ENCODE assay signal across 3 cellular contexts in genomic region chr14:91534059-91534458, GRCh38. TPM values are rescaled to one million over a fixed set of nuclear protein-coding genes. Genes with fewer than 3 reads are reported as not detected.
DNase-seq lines count a peak whose midpoint lies in the region; ATAC-seq, FAIRE-seq and TF ChIP-seq lines count a peak whose summit lies in the region.
"Not testable (repeated sequence)": the region's sequence is repeated elsewhere in the genome, so short reads cannot be mapped to it uniquely, and the experiment has no call there.

No MANE protein-coding gene starts in this region.

- not testable (repeated sequence) for H3K79me2 ChIP-seq in K562 (ENCODE audit: control insufficient read depth, insufficient read depth, low read length)

- not testable (repeated sequence) for H3K4me2 ChIP-seq in K562 (ENCODE audit: insufficient read depth, low read length)

- H3K27ac ChIP-seq in C4-2B: peak overlapping the region; percentile 37; the same call in 1 of the 2 replicates
- not testable (repeated sequence) for H3K27ac ChIP-seq in HEK293 (ENCODE audit: extremely low read depth, low read depth, low read length); K562 (ENCODE audit: extremely low read depth, low read depth, low read length)

- 0% methylated on average over 5 of the region's 5 CpGs for WGBS in K562 (ENCODE audit: insufficient coverage, low coverage, missing lambda C conversion rate)

- not testable (repeated sequence) for H2AFZ ChIP-seq in K562 (ENCODE audit: low read depth, low read length)

- not testable (repeated sequence) for H3K9me3 ChIP-seq in HEK293 (ENCODE audit: control insufficient read depth, insufficient read depth, low read depth, low read length); K562 (replicated peaks; ENCODE audit: control insufficient read depth, insufficient read depth, low read depth, low read length)

- POLR2A ChIA-PET in HEK293 (lab: Yijun Ruan, JAX): not testable (repeated sequence)
- POLR2A ChIA-PET in K562 (lab: Yijun Ruan, JAX): interaction anchor here (0.6 to 0.8 kb wide), 2 partner anchors 35 to 374 kb away, joined by 3 to 5 read pairs; no protein-coding TSS in a partner anchor

- not testable (repeated sequence) for BruUV-seq in K562 (replicated peaks; lab: Mats Ljungman, UMichigan)

- not testable (repeated sequence) for H3K4me3 ChIP-seq in HEK293 (ENCODE audit: low read depth, low read length); K562

- TF ChIP-seq POLR2A in K562 (conservative IDR thresholded peaks at IDR 0.05): not testable (repeated sequence)

- not testable (repeated sequence) for H3K36me3 ChIP-seq in HEK293 (ENCODE audit: control insufficient read depth in 2 of 2, insufficient read depth in 1 of 2, low read length in 2 of 2); K562 (ENCODE audit: control insufficient read depth, insufficient read depth, low read length)

- H3K9me1 ChIP-seq in K562 (ENCODE audit: control insufficient read depth, insufficient read depth, low read length): not testable (repeated sequence)

- H3K4me1 ChIP-seq in HEK293 (ENCODE audit: control insufficient read depth, insufficient read depth, low read length); K562 (replicated peaks in 1 of 2; ENCODE audit: control insufficient read depth in 2 of 2, insufficient read depth in 2 of 2, low read length in 2 of 2): not testable (repeated sequence)

- H3K9ac ChIP-seq in K562 (ENCODE audit: insufficient read depth in 1 of 2, low read depth in 2 of 2, low read length in 2 of 2): not testable (repeated sequence)

- intact Hi-C loops in K562 (cut with micrococcal nuclease): not testable (repeated sequence)

- CTCF ChIA-PET in HEK293 (lab: Yijun Ruan, JAX): interaction anchor here (0.9 kb wide), 1 partner anchor 377 kb away, joined by 3 read pairs; no protein-coding TSS in a partner anchor
- CTCF ChIA-PET in K562 (lab: Yijun Ruan, JAX; ENCODE audit: low intra/inter-chr PET ratio): not testable (repeated sequence)

- not testable (repeated sequence) for H4K20me1 ChIP-seq in K562 (replicated peaks; ENCODE audit: control insufficient read depth, insufficient read depth, low read length)

- TF ChIP-seq RAD21 in K562 (CRISPR knock-in tag; conservative IDR thresholded peaks at IDR 0.05 in 1 of 2, IDR thresholded peaks at IDR 0.05 in 1 of 2): not testable (repeated sequence)

- not testable (repeated sequence) for FAIRE-seq in K562 (lab: Jason Lieb, UNC)

- not testable (repeated sequence) for TF ChIP-seq CTCF in C4-2B (conservative IDR thresholded peaks at IDR 0.05); HEK293 (tag by site-specific recombination; IDR thresholded peaks at IDR 0.05); K562 (IDR thresholded peaks at IDR 0.05 in 2 of 3, conservative IDR thresholded peaks at IDR 0.05 in 1 of 3; ENCODE audit: insufficient read depth in 2 of 3, low read depth in 1 of 3, low read length in 3 of 3)

- in situ Hi-C loops in K562 (cut with MboI): not testable (repeated sequence)

- TF ChIP-seq EP300 in K562 (IDR thresholded peaks at IDR 0.05; ENCODE audit: low read length): not testable (repeated sequence)

- ATAC-seq in K562: not testable (repeated sequence)

- H3K27me3 ChIP-seq in K562 (ENCODE audit: control insufficient read depth in 2 of 2, insufficient read depth in 2 of 2, low read length in 2 of 2): not testable (repeated sequence)

- not testable (repeated sequence) for DNase-seq in K562 (ENCODE audit: extremely low read depth in 1 of 4, low spot score in 3 of 4)

TF ChIP-seq in HEK293, 187 proteins besides CTCF, POLR2A, EP300 and RAD21:
- TF ChIP-seq ZNF146 (tag by site-specific recombination; IDR thresholded peaks at IDR 0.05): peak; percentile 74

TF ChIP-seq in K562, 482 proteins besides CTCF, POLR2A, EP300 and RAD21:
- TF ChIP-seq ZNF146 (CRISPR knock-in tag; IDR thresholded peaks at IDR 0.05; ENCODE audit: unreplicated experiment): peak; percentile 54

RNA-seq across cellular contexts. Expression of gene PPP4R3A, which starts 23.9 kb away (rescaled TPM):
- 29.3 and 104 TPM in 2 replicates for total RNA-seq in K562 (2011; cell fraction: chromatin; rRNA removed; ENCODE audit: low replicate concordance)
- 16.8 and 17.8 TPM in 2 replicates for total RNA-seq in K562 (2011; cell fraction: nucleolus; rRNA removed)
- total RNA-seq in K562 (2011; cell fraction: nucleoplasm; rRNA removed): 29.3 and 44.7 TPM in 2 replicates
- total RNA-seq in K562 (2014; rRNA removed): 29.9 and 37.8 TPM in 2 replicates
- total RNA-seq in K562 (2014; rRNA removed; fragmentation: Illumina TruSeq; extraction: Trizol): 44.5 and 46.2 TPM in 2 replicates
- 48.5 and 54.9 TPM in 2 replicates for total RNA-seq in K562 (2015; rRNA removed; fragmentation: Illumina TruSeq; extraction: Trizol)
- total RNA-seq in K562 (2021): 44.9 and 49.9 TPM in 2 replicates
- polyA plus RNA-seq in K562 (2011; rRNA removed): 32.5 and 32.8 TPM in 2 replicates
- polyA plus RNA-seq in K562 (2011; cell fraction: cytosol; rRNA removed): 8.2 and 13.6 TPM in 2 replicates
- polyA plus RNA-seq in K562 (2011; cell fraction: nucleus; rRNA removed): 31.4 and 33.4 TPM in 2 replicates
- 28.6 and 29.4 TPM in 2 replicates for polyA plus RNA-seq in K562 (2012)
- polyA plus RNA-seq in K562 (2014; fragmentation: Illumina TruSeq; extraction: Trizol): 42.6 and 54.1 TPM in 2 replicates
- 10 to 100 TPM in 1 of 2 experiments, 1 to 10 TPM in 1; 9.5 to 14.7 TPM for polyA plus RNA-seq in K562 (2014; fragmentation: Nextera tagmentation; extraction: Ambion mirVana)
- 32.8 and 52.6 TPM in 2 replicates for polyA plus RNA-seq in K562 (2014; rRNA removed)
- 36.3 and 37.3 TPM in 2 replicates for polyA minus RNA-seq in K562 (2011; rRNA and poly(A)+ RNA removed)
- polyA minus RNA-seq in K562 (2011; cell fraction: cytosol; rRNA and poly(A)+ RNA removed): 12.9 and 22.3 TPM in 2 replicates
- polyA minus RNA-seq in K562 (2011; cell fraction: nucleus; rRNA and poly(A)+ RNA removed): 12.9 and 27.3 TPM in 2 replicates
